12 cellular contexts compared by ENCODE assay signal in genomic region chr5:14038341-14038959, GRCh38.
DNase-seq lines count a peak whose midpoint lies in the region; ATAC-seq, FAIRE-seq and TF ChIP-seq lines count a peak whose summit lies in the region.
"Had no signal": no experiment of that assay in that cellular context is flagged by ENCODE, and none has a peak within 500 bp of the region (broad histone marks: within the 10 kb centered on the region; RNA-seq: fewer than 3 reads in every experiment).

No MANE protein-coding gene starts in this region.

- no peak for TF ChIP-seq POLR2A in IMR-90 (IDR thresholded peaks at IDR 0.05; ENCODE audit: low read depth, low read length)
- TF ChIP-seq POLR2A in esophagus squamous epithelium (IDR thresholded peaks at IDR 0.05), result no peak

- H3K4me2 ChIP-seq in IMR-90 (ENCODE audit: low read depth, low read length), result peak overlapping the region; percentile 44; the same call in 1 of the 2 replicates

- H3K9me1 ChIP-seq in IMR-90 (ENCODE audit: insufficient read depth, low read length), result peaks cover 37% of the 10 kb centered on the region

- POLR2A ChIA-PET in IMR-90 (lab: Charles Lee; ENCODE audit: unreplicated experiment), result interaction anchor here (0.7 to 1.2 kb wide), 4 partner anchors 13 to 105 kb away, joined by 3 to 8 read pairs (median 4); partner anchors contain the start of gene TRIO

- intact Hi-C loops in IMR-90 (cut with micrococcal nuclease) (no loop called here), esophagus squamous epithelium (cut with DNase I) (no loop called here)

- H2BK20ac ChIP-seq in IMR-90 (ENCODE audit: low read depth, low read length), result peak overlapping the region; percentile 100

- H3K36me3 ChIP-seq in IMR-90 (ENCODE audit: control insufficient read depth, insufficient read depth, low read length) (no peaks in the 10 kb centered on the region), bronchial epithelial cell (ENCODE audit: control insufficient read depth, insufficient read depth, low read length) (no peaks in the 10 kb centered on the region), esophagus squamous epithelium (no peaks in the 10 kb centered on the region)

- peak overlapping the region; percentile 91 for H2AK9ac ChIP-seq in IMR-90 (replicated peaks; ENCODE audit: low read depth, low read length, poor library complexity)

- in situ Hi-C loops in IMR-90 (cut with MboI; ENCODE audit: low sequenced_read_pairs), result no loop called here

- TF ChIP-seq CTCF in IMR-90 (conservative IDR thresholded peaks at IDR 0.05; ENCODE audit: low read depth, low read length) (no peak), bronchial epithelial cell (IDR thresholded peaks at IDR 0.05; ENCODE audit: insufficient read depth, low read length, severe bottlenecking) (no peak), esophagus squamous epithelium (IDR thresholded peaks at IDR 0.05) (no peak)

- dilution Hi-C loops in IMR-90 (cut with HindIII; ENCODE audit: low sequenced_read_pairs, unreplicated experiment), result no loop called here

- peak overlapping the region; percentile 99 to 100 for H4K8ac ChIP-seq in IMR-90 (ENCODE audit: low read depth in 2 of 2, low read length in 2 of 2)

- H4K20me1 ChIP-seq in IMR-90 (ENCODE audit: insufficient read depth, low read length), result no peaks in the 10 kb centered on the region

- H2BK120ac ChIP-seq in IMR-90 (ENCODE audit: low read depth, low read length), result peak overlapping the region; percentile 100

- no peak for FAIRE-seq in bronchial epithelial cell (lab: Jason Lieb, UNC)

- CTCF ChIA-PET in IMR-90 (lab: Yijun Ruan, JAX), result interaction anchor here (0.6 to 1.2 kb wide), 3 partner anchors 31 to 404 kb away, joined by 3 to 6 read pairs (median 4); no protein-coding TSS in a partner anchor

- peak overlapping the region; percentile 65 for H2AFZ ChIP-seq in IMR-90 (replicated peaks; ENCODE audit: low read length, poor library complexity)

- H4K91ac ChIP-seq in IMR-90 (ENCODE audit: insufficient read depth, low read depth, low read length), result peak overlapping the region; percentile 100

- H3K18ac ChIP-seq in IMR-90 (ENCODE audit: low read depth, low read length), result peak overlapping the region; percentile 98

- DNase-seq in COLO829 (ENCODE audit: low spot score) (peak; percentile 45), IMR-90 (peak; percentile 97), bronchial epithelial cell (ENCODE audit: low read depth) (peak; percentile 90), lung microvascular endothelial cell (ENCODE audit: low read depth in 2 of 2) (peak; percentile 17 to 90), NCI-H2081 treated with DMSO at 0.1 percent for 48 hours (lab: John Stamatoyannopoulos, UW) (no peak), NCI-H82 treated with DMSO at 0.1 percent for 48 hours (lab: John Stamatoyannopoulos, UW; ENCODE audit: unreplicated experiment) (no peak), esophagus squamous epithelium (lab: John Stamatoyannopoulos, UW) (no peak)
- DNase-seq: activated CD4-positive, alpha-beta memory T cell treated with anti-CD3 and anti-CD28 coated beads for 36 hours; DMS79 had no signal

- H3K79me1 ChIP-seq in IMR-90 (ENCODE audit: low read depth in 1 of 2, low read length in 2 of 2), result peaks cover 40 to 67% of the 10 kb centered on the region in 2 experiments

- H3K9me3 ChIP-seq in IMR-90 (ENCODE audit: control insufficient read depth, insufficient read depth, low read length), result no peaks in the 10 kb centered on the region
- H3K9me3 ChIP-seq in esophagus squamous epithelium, result no peaks in the 10 kb centered on the region

- ATAC-seq in IMR-90 (ENCODE audit: low read depth), result peak; percentile 66
- ATAC-seq in HG02588 (IDR thresholded peaks at IDR 0.05; ENCODE audit: unreplicated experiment), result no peak
- ATAC-seq: stimulated activated effector memory CD8-positive, alpha-beta T cell treated with anti-CD3 and anti-CD28 coated beads, Interleukin-12 subunit alpha, Interleukin-12 subunit beta, amount 100 ng/mL, for 72 hours had no signal

- TF ChIP-seq RAD21 in IMR-90 (IDR thresholded peaks at IDR 0.05; ENCODE audit: low read length), result no peak; the same call in 1 of the 2 replicates

- peak overlapping the region; percentile 98 for H3K27ac ChIP-seq in IMR-90 (ENCODE audit: insufficient read depth, low read length)
- H3K27ac ChIP-seq in esophagus squamous epithelium, result no peak overlapping the region

- H3K23ac ChIP-seq in IMR-90 (ENCODE audit: low read depth, low read length), result peak overlapping the region; percentile 98; the same call in 1 of the 2 replicates

- peak overlapping the region; percentile 93 for H4K5ac ChIP-seq in IMR-90 (ENCODE audit: low read depth, low read length)

- WGBS in IMR-90 (ENCODE audit: extremely low coverage in 2 of 2, insufficient read length in 1 of 2), 2 experiments, result no CpG with 5 or more reads among the region's 10 CpGs
- WGBS in esophagus squamous epithelium, 2 donors, result 75% methylated on average over 9 to 10 of the region's 10 CpGs

- peak overlapping the region; percentile 99 for H3K14ac ChIP-seq in IMR-90 (replicated peaks; ENCODE audit: low read depth, low read length)

- H2BK15ac ChIP-seq in IMR-90 (ENCODE audit: low read depth, low read length), result peak overlapping the region; percentile 100; the same call in 2 of the 3 replicates

- peaks cover 50% of the 10 kb centered on the region for H3K4me1 ChIP-seq in IMR-90 (ENCODE audit: control insufficient read depth, insufficient read depth, low read length)
- H3K4me1 ChIP-seq in esophagus squamous epithelium, result peaks cover 19 to 57% (median 24%) of the 10 kb centered on the region in 3 donors

- no peak overlapping the region for H3K4me3 ChIP-seq in IMR-90 (ENCODE audit: insufficient read depth, low read depth, low read length)
- H3K4me3 ChIP-seq in bronchial epithelial cell (ENCODE audit: low read depth, low read length), result no peak overlapping the region
- H3K4me3 ChIP-seq in esophagus squamous epithelium, result no peak overlapping the region
- H3K4me3 ChIP-seq: skin epidermis had no signal

- peak overlapping the region; percentile 98 for H2BK5ac ChIP-seq in IMR-90 (ENCODE audit: low read depth, low read length, poor library complexity, severe bottlenecking)

- BruUV-seq in IMR-90 (replicated peaks; lab: Mats Ljungman, UMichigan), result no TSS peak

- H2AK5ac ChIP-seq in IMR-90 (ENCODE audit: low read depth, low read length), result peak overlapping the region; percentile 100

- H3K4ac ChIP-seq in IMR-90 (ENCODE audit: low read depth, low read length), result peak overlapping the region; percentile 100

- H3K9ac ChIP-seq in IMR-90 (ENCODE audit: low read depth, low read length), result peak overlapping the region; percentile 70

- H3K27me3 ChIP-seq in IMR-90 (ENCODE audit: control insufficient read depth, insufficient read depth, low read length) (no peaks in the 10 kb centered on the region), bronchial epithelial cell (ENCODE audit: control insufficient read depth, insufficient read depth, low read length) (no peaks in the 10 kb centered on the region), esophagus squamous epithelium (peaks cover 0 to 10% (median 0%) of the 10 kb centered on the region in 4 donors)

- H3K56ac ChIP-seq in IMR-90 (ENCODE audit: extremely low read depth, insufficient read depth, low read length), result peak overlapping the region; percentile 100

TF ChIP-seq in IMR-90, 13 proteins besides CTCF, POLR2A, EP300 and RAD21:
- TF ChIP-seq RFX5 (IDR thresholded peaks at IDR 0.05; ENCODE audit: low read depth, low read length) (no peak), MAZ (IDR thresholded peaks at IDR 0.05; ENCODE audit: borderline replicate concordance, low read depth, low read length) (peak; percentile 76; the same call in 1 of the 2 replicates), SMC3 (IDR thresholded peaks at IDR 0.05; ENCODE audit: low read depth, low read length) (no peak), USF2 (IDR thresholded peaks at IDR 0.05; ENCODE audit: low read depth, low read length) (peak; percentile 23; the same call in 1 of the 2 replicates), CHD1 (IDR thresholded peaks at IDR 0.05; ENCODE audit: low read depth, low read length) (no peak; the same call in 1 of the 2 replicates), MXI1 (IDR thresholded peaks at IDR 0.05; ENCODE audit: borderline replicate concordance, low read depth, low read length) (no peak), RCOR1 (IDR thresholded peaks at IDR 0.05; ENCODE audit: insufficient replicate concordance, low read length) (peak; percentile 93), NFE2L2 (IDR thresholded peaks at IDR 0.05; ENCODE audit: low read depth, low read length) (peak; percentile 73; the same call in 1 of the 2 replicates), FOS (IDR thresholded peaks at IDR 0.05; ENCODE audit: low read depth, low read length) (peak; percentile 94), ELK1 (IDR thresholded peaks at IDR 0.05; ENCODE audit: borderline replicate concordance, low read depth, low read length) (no peak), CEBPB (IDR thresholded peaks at IDR 0.05; ENCODE audit: low read depth, low read length) (no peak), BHLHE40 (IDR thresholded peaks at IDR 0.05; ENCODE audit: low read depth, low read length) (peak; percentile 52; the same call in 1 of the 2 replicates), MAFK (IDR thresholded peaks at IDR 0.05; ENCODE audit: low read depth, low read length) (no peak)
TF ChIP-seq in IMR-90: peak in this region for 6.

Comparison
In these comparisons a context has a peak if more than half of its experiments do, and no peak if none do; other contexts are left out.
1. DNase-seq: peak in COLO829 (single experiment), IMR-90 (single experiment), bronchial epithelial cell (single experiment) and lung microvascular endothelial cell (2 of 2); none in NCI-H2081 treated with DMSO at 0.1 percent for 48 hours (single experiment), NCI-H82 treated with DMSO at 0.1 percent for 48 hours (single experiment) and esophagus squamous epithelium (single experiment).